In genomic region chr16:46562979-46563378, GRCh38 we compare ENCODE assay signal across 32 cellular contexts. TPM values are rescaled to one million over a fixed set of nuclear protein-coding genes. Genes with fewer than 3 reads are reported as not detected.
DNase-seq lines count a peak whose midpoint lies in the region; ATAC-seq, FAIRE-seq and TF ChIP-seq lines count a peak whose summit lies in the region.
"Had no signal": no experiment of that assay in that cellular context is flagged by ENCODE, and none has a peak within 500 bp of the region (broad histone marks: within the 10 kb centered on the region; RNA-seq: fewer than 3 reads in every experiment).

No MANE protein-coding gene starts in this region.

- H3K4me3 ChIP-seq in K562 (no peak overlapping the region), endocrine pancreas (ENCODE audit: control insufficient read depth, insufficient read depth, low read length) (no peak overlapping the region), suprapubic skin (no peak overlapping the region)
- H3K4me3 ChIP-seq: A549; BLaER1; BLaER1 treated with 17β-estradiol and CSF1 and Interleukin-3, amounts not matched to agents 10 nM and 100 nM had no signal

- no peak overlapping the region for H2AFZ ChIP-seq in K562 (ENCODE audit: low read depth, low read length)

- in situ Hi-C loops in K562 (cut with MboI), result no loop called here

- FAIRE-seq in K562 (lab: Jason Lieb, UNC), result no peak
- FAIRE-seq: A549, D721Med had no signal

- no TSS peak for BruUV-seq in K562 (replicated peaks; lab: Mats Ljungman, UMichigan)

- WGBS in K562 (ENCODE audit: insufficient coverage, low coverage, missing lambda C conversion rate), result 4% methylated on average over 3 of the region's 3 CpGs
- WGBS in suprapubic skin, result 48% methylated on average over 3 of the region's 3 CpGs

- no peaks in the 10 kb centered on the region for H3K9me1 ChIP-seq in K562 (ENCODE audit: control insufficient read depth, insufficient read depth, low read length)

- H3K36me3 ChIP-seq in K562 (ENCODE audit: control insufficient read depth, insufficient read depth, low read length), result no peaks in the 10 kb centered on the region
- no peaks in the 10 kb centered on the region for H3K36me3 ChIP-seq in endocrine pancreas (ENCODE audit: control insufficient read depth, insufficient read depth, low read length)
- no peaks in the 10 kb centered on the region for H3K36me3 ChIP-seq in suprapubic skin
- H3K36me3 ChIP-seq: BE2C; BLaER1; BLaER1 treated with 17β-estradiol and CSF1 and Interleukin-3, amounts not matched to agents 10 nM and 100 nM had no signal

- H3K27me3 ChIP-seq in K562 (ENCODE audit: control insufficient read depth in 2 of 2, insufficient read depth in 2 of 2, low read length in 2 of 2) (no peaks in the 10 kb centered on the region), endocrine pancreas (ENCODE audit: control insufficient read depth, insufficient read depth, low read length) (no peaks in the 10 kb centered on the region), suprapubic skin (no peaks in the 10 kb centered on the region)
- H3K27me3 ChIP-seq: BLaER1; BLaER1 treated with 17β-estradiol and CSF1 and Interleukin-3, amounts not matched to agents 10 nM and 100 nM had no signal

- intact Hi-C loops in K562 (cut with micrococcal nuclease), result no loop called here

- TF ChIP-seq CTCF in K562 (IDR thresholded peaks at IDR 0.05 in 2 of 3, conservative IDR thresholded peaks at IDR 0.05 in 1 of 3; ENCODE audit: insufficient read depth in 2 of 3, low read depth in 1 of 3, low read length in 3 of 3), result no peak
- TF ChIP-seq CTCF in suprapubic skin (IDR thresholded peaks at IDR 0.05), result no peak

- no peak overlapping the region for H3K27ac ChIP-seq in K562 (ENCODE audit: extremely low read depth, low read depth, low read length)
- H3K27ac ChIP-seq in suprapubic skin, result no peak overlapping the region
- H3K27ac ChIP-seq: 22Rv1; A549; BLaER1; BLaER1 treated with 17β-estradiol and CSF1 and Interleukin-3, amounts not matched to agents 10 nM and 100 nM; C4-2B had no signal

- no peaks in the 10 kb centered on the region for H3K79me2 ChIP-seq in K562 (ENCODE audit: control insufficient read depth, insufficient read depth, low read length)

- TF ChIP-seq POLR2A in K562 (conservative IDR thresholded peaks at IDR 0.05), result no peak
- TF ChIP-seq POLR2A in suprapubic skin (IDR thresholded peaks at IDR 0.05), result no peak

- peak; percentile 7 for DNase-seq in NCI-H82 (lab: John Stamatoyannopoulos, UW)
- no peak for DNase-seq in NCI-H82 treated with DMSO at 0.1 percent for 48 hours (lab: John Stamatoyannopoulos, UW; ENCODE audit: unreplicated experiment)
- no peak for DNase-seq in K562 (ENCODE audit: extremely low read depth in 1 of 4, low spot score in 3 of 4)
- DNase-seq in suprapubic skin (ENCODE audit: low spot score in 2 of 2), result no peak
- DNase-seq: 8988T; ACHN; AML-193; BE2C; C1 segment of cervical spinal cord; Caco-2; Calu3; CD4-positive, alpha-beta memory T cell; CD4-positive, alpha-beta T cell; CD4-positive, CD25-positive, alpha-beta regulatory T cell; CD8-positive, alpha-beta memory T cell; CD8-positive, alpha-beta T cell; COR-L47; DMS 273 treated with DMSO at 0.1 percent for 48 hours; DMS153; DMS53; DMS79; DMS79 treated with DMSO at 0.1 percent for 48 hours; DND-41; EL had no signal

- H4K20me1 ChIP-seq in K562 (replicated peaks; ENCODE audit: control insufficient read depth, insufficient read depth, low read length), result no peaks in the 10 kb centered on the region
- H4K20me1 ChIP-seq: BLaER1; BLaER1 treated with 17β-estradiol and CSF1 and Interleukin-3, amounts not matched to agents 10 nM and 100 nM had no signal

- TF ChIP-seq EP300 in K562 (IDR thresholded peaks at IDR 0.05; ENCODE audit: low read length) (no peak), suprapubic skin (IDR thresholded peaks at IDR 0.05) (no peak)

- POLR2A ChIA-PET in K562 (lab: Yijun Ruan, JAX), result interaction anchor here (1.2 kb wide), 1 partner anchor 20 kb away, joined by 3 read pairs; no protein-coding TSS in a partner anchor

- CTCF ChIA-PET in K562 (lab: Yijun Ruan, JAX; ENCODE audit: low intra/inter-chr PET ratio), result no interaction called here

- TF ChIP-seq RAD21 in K562 (CRISPR knock-in tag; conservative IDR thresholded peaks at IDR 0.05 in 1 of 2, IDR thresholded peaks at IDR 0.05 in 1 of 2), result no peak

- H3K9ac ChIP-seq in K562 (ENCODE audit: insufficient read depth in 1 of 2, low read depth in 2 of 2, low read length in 2 of 2), result no peak overlapping the region
- H3K9ac ChIP-seq in endocrine pancreas (ENCODE audit: control insufficient read depth, insufficient read depth, low read length), result peak overlapping the region; percentile 13
- H3K9ac ChIP-seq: BLaER1; BLaER1 treated with 17β-estradiol and CSF1 and Interleukin-3, amounts not matched to agents 10 nM and 100 nM had no signal

- H3K4me1 ChIP-seq in K562 (replicated peaks in 1 of 2; ENCODE audit: control insufficient read depth in 2 of 2, insufficient read depth in 2 of 2, low read length in 2 of 2), result no peaks in the 10 kb centered on the region
- no peaks in the 10 kb centered on the region for H3K4me1 ChIP-seq in endocrine pancreas (ENCODE audit: control insufficient read depth, insufficient read depth, low read length)
- H3K4me1 ChIP-seq in suprapubic skin, result no peaks in the 10 kb centered on the region
- H3K4me1 ChIP-seq: A549; BE2C; BLaER1; BLaER1 treated with 17β-estradiol and CSF1 and Interleukin-3, amounts not matched to agents 10 nM and 100 nM; Caco-2 had no signal

- no peak overlapping the region for H3K4me2 ChIP-seq in K562 (ENCODE audit: insufficient read depth, low read length)
- H3K4me2 ChIP-seq: A549; BLaER1; BLaER1 treated with 17β-estradiol and CSF1 and Interleukin-3, amounts not matched to agents 10 nM and 100 nM had no signal

- ATAC-seq in K562 (no peak), GM21737 (IDR thresholded peaks at IDR 0.05; ENCODE audit: unreplicated experiment) (no peak)
- ATAC-seq: A549; CD8-positive, alpha-beta T cell had no signal

- H3K9me3 ChIP-seq in K562 (replicated peaks; ENCODE audit: control insufficient read depth, insufficient read depth, low read depth, low read length), result no peaks in the 10 kb centered on the region
- no peaks in the 10 kb centered on the region for H3K9me3 ChIP-seq in endocrine pancreas (ENCODE audit: control insufficient read depth, low read length)
- no peaks in the 10 kb centered on the region for H3K9me3 ChIP-seq in suprapubic skin
- H3K9me3 ChIP-seq: A549; BE2C; BLaER1; BLaER1 treated with 17β-estradiol and CSF1 and Interleukin-3, amounts not matched to agents 10 nM and 100 nM; Caco-2 had no signal

TF ChIP-seq in K562, 482 proteins besides CTCF, POLR2A, EP300 and RAD21 (continues in another document):
- TF ChIP-seq, protein P1, sequence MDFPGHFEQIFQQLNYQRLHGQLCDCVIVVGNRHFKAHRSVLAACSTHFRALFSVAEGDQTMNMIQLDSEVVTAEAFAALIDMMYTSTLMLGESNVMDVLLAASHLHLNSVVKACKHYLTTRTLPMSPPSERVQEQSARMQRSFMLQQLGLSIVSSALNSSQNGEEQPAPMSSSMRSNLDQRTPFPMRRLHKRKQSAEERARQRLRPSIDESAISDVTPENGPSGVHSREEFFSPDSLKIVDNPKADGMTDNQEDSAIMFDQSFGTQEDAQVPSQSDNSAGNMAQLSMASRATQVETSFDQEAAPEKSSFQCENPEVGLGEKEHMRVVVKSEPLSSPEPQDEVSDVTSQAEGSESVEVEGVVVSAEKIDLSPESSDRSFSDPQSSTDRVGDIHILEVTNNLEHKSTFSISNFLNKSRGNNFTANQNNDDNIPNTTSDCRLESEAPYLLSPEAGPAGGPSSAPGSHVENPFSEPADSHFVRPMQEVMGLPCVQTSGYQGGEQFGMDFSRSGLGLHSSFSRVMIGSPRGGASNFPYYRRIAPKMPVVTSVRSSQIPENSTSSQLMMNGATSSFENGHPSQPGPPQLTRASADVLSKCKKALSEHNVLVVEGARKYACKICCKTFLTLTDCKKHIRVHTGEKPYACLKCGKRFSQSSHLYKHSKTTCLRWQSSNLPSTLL (IDR thresholded peaks at IDR 0.05), result peak; percentile 86

RNA-seq across cellular contexts. Expression of gene SHCBP1, which starts 58.2 kb away (rescaled TPM):
- 57.4 and 121 TPM in 2 replicates for total RNA-seq in K562 (2011; cell fraction: chromatin; rRNA removed; ENCODE audit: low replicate concordance)
- 24.3 and 35.9 TPM in 2 replicates for total RNA-seq in K562 (2011; cell fraction: nucleolus; rRNA removed)
- total RNA-seq in K562 (2011; cell fraction: nucleoplasm; rRNA removed), result 43.2 and 49.7 TPM in 2 replicates
- total RNA-seq in K562 (2014; rRNA removed), result 15.6 and 19.7 TPM in 2 replicates
- 22.3 and 22.4 TPM in 2 replicates for total RNA-seq in K562 (2014; rRNA removed; fragmentation: Illumina TruSeq; extraction: Trizol)
- 15.8 and 16.9 TPM in 2 replicates for total RNA-seq in K562 (2015; rRNA removed; fragmentation: Illumina TruSeq; extraction: Trizol)
- total RNA-seq in K562 (2021), result 18.0 and 18.2 TPM in 2 replicates
- polyA plus RNA-seq in K562 (2011; rRNA removed), result 21.3 and 29.6 TPM in 2 replicates
- 6.6 and 16.0 TPM in 2 replicates for polyA plus RNA-seq in K562 (2011; cell fraction: cytosol; rRNA removed)
- 13.6 and 19.8 TPM in 2 replicates for polyA plus RNA-seq in K562 (2011; cell fraction: nucleus; rRNA removed)
- 13.7 and 23.1 TPM in 2 replicates for polyA plus RNA-seq in K562 (2012)
- 18.0 and 21.0 TPM in 2 replicates for polyA plus RNA-seq in K562 (2014; fragmentation: Illumina TruSeq; extraction: Trizol)
- 1 to 10 TPM; 6.2 to 6.8 TPM for polyA plus RNA-seq in K562 (2014; fragmentation: Nextera tagmentation; extraction: Ambion mirVana)
- 20.6 and 21.1 TPM in 2 replicates for polyA plus RNA-seq in K562 (2014; rRNA removed)
- polyA minus RNA-seq in K562 (2011; rRNA and poly(A)+ RNA removed), result 47.5 and 52.1 TPM in 2 replicates
- 14.6 and 15.5 TPM in 2 replicates for polyA minus RNA-seq in K562 (2011; cell fraction: cytosol; rRNA and poly(A)+ RNA removed)
- polyA minus RNA-seq in K562 (2011; cell fraction: nucleus; rRNA and poly(A)+ RNA removed), result 24.6 and 42.8 TPM in 2 replicates
- total RNA-seq in suprapubic skin, result 1 to 10 TPM; 1.3 to 6.3 (median 4.3) TPM
